19 cellular contexts compared by ENCODE assay signal in genomic region chr5:59256331-59256730, GRCh38.
"Had no signal": no experiment of that assay in that cellular context is flagged by ENCODE, and none has a peak within 500 bp of the region (broad histone marks: within the 10 kb centered on the region; RNA-seq: fewer than 3 reads in every experiment).

No MANE protein-coding gene starts in this region.

- H3K9me3 ChIP-seq: mucosa of descending colon had no signal

- H3K36me3 ChIP-seq: cardiac muscle cell, heart left ventricle, tibial nerve had no signal

- H3K4me3 ChIP-seq: cardiac muscle cell, heart left ventricle, mucosa of descending colon, tibial nerve had no signal

- H3K27ac ChIP-seq: cardiac muscle cell, foreskin keratinocyte, tibial nerve had no signal

- ATAC-seq: activated CD4-positive, alpha-beta T cell treated with anti-CD3 and anti-CD28 coated beads for 36 hours; activated T-helper 17 cell treated with anti-CD3 and anti-CD28 coated beads, Interleukin-2, amount 50 U/mL, for 72 hours; foreskin keratinocyte; heart left ventricle; mucosa of descending colon; natural killer cell had no signal

- DNase-seq: activated CD4-positive, alpha-beta T cell treated with anti-CD3 and anti-CD28 coated beads for 36 hours; activated CD4-positive, alpha-beta T cell treated with anti-CD3 and anti-CD28 coated beads, Interleukin-2, amount 50 U/mL, for 48 hours; activated naive CD4-positive, alpha-beta T cell; activated naive CD8-positive, alpha-beta T cell treated with anti-CD3 and anti-CD28 coated beads for 36 hours; activated T-cell treated with anti-CD3 and anti-CD28 coated beads, Interleukin-2, amount 50 U/mL, for 1 hour; amniotic stem cell; effector CD8-positive, alpha-beta T cell; foreskin keratinocyte; heart left ventricle; kidney glomerular epithelial cell; mucosa of descending colon; natural killer cell; stimulated activated CD4-positive, alpha-beta T cell treated with anti-CD3 and anti-CD28 coated beads, Interleukin-2, amount 100 ng/mL, for 24 hours; stimulated activated naive CD4-positive, alpha-beta T cell treated with Interleukin-2 at 50 U/mL for 16 hours; substantia nigra; SW 1271 had no signal

- H3K27me3 ChIP-seq: cardiac muscle cell, foreskin keratinocyte, heart left ventricle, tibial nerve had no signal
